Comparison of ENCODE assay signal across 14 cellular contexts in the genomic region with DNA sequence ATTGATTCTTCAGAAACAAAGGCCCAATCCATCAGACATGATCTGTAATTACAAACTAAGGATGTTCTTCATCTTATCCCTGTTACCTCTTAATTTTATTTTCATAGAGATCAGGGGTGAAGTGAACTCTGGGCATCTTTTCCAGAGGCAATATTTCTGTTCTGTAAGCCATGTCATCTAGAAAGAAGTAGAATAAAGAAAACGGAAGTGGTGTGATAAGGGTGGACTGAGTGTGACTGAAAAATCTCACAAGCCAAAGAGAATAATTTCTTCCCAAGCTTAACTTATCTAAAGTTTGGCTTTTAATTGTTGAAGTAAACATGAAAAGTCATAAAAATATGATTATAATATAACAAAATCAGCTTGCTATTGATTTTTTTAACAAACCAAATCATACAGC.
DNase-seq lines count a peak whose midpoint lies in the region; ATAC-seq and TF ChIP-seq lines count a peak whose summit lies in the region.
"Had no signal": no experiment of that assay in that cellular context is flagged by ENCODE, and none has a peak within 500 bp of the region (broad histone marks: within the 10 kb centered on the region; RNA-seq: fewer than 3 reads in every experiment).

No MANE protein-coding gene starts in this region.

- POLR2A ChIA-PET in CD8-positive, alpha-beta T cell (lab: Charles Lee) = interaction anchor here (0.5 to 1.3 kb wide), 4 partner anchors 10 to 185 kb away, joined by 3 to 4 read pairs (median 3); no protein-coding TSS in a partner anchor

- no peak overlapping the region for H2AFZ ChIP-seq in Karpas-422 (ENCODE audit: low read length)

- no peaks in the 10 kb centered on the region for H3K27me3 Mint-ChIP-seq in CD8-positive, alpha-beta T cell (ENCODE audit: low read depth)
- H3K27me3 Mint-ChIP-seq in activated T-helper 17 cell treated with anti-CD3 and anti-CD28 coated beads, Interleukin-2, amount 50 U/mL, for 72 hours = no peaks in the 10 kb centered on the region
- no peaks in the 10 kb centered on the region for H3K27me3 Mint-ChIP-seq in natural killer cell (ENCODE audit: low read depth in 2 of 2)

- peaks cover 84% of the 10 kb centered on the region for H3K4me1 Mint-ChIP-seq in CD8-positive, alpha-beta T cell (ENCODE audit: low read depth)
- peaks cover 46% of the 10 kb centered on the region for H3K4me1 Mint-ChIP-seq in activated T-helper 17 cell treated with anti-CD3 and anti-CD28 coated beads, Interleukin-2, amount 50 U/mL, for 72 hours
- peaks cover 74 to 81% of the 10 kb centered on the region in 2 donors for H3K4me1 Mint-ChIP-seq in natural killer cell

- no peak overlapping the region for H3K27ac ChIP-seq in CD8-positive, alpha-beta T cell (ENCODE audit: low read depth, low read length)
- H3K27ac ChIP-seq in Karpas-422 (ENCODE audit: low read length) = peak overlapping the region; percentile 95
- H3K27ac ChIP-seq: ovary, sigmoid colon had no signal

- no peak for TF ChIP-seq CTCF in CD8-positive, alpha-beta T cell (IDR thresholded peaks at IDR 0.05)
- TF ChIP-seq CTCF in natural killer cell (IDR thresholded peaks at IDR 0.05) = no peak

- peak overlapping the region; percentile 54 for H3K9ac ChIP-seq in Karpas-422 (ENCODE audit: low read length)

- H3K9me3 ChIP-seq in CD8-positive, alpha-beta T cell (ENCODE audit: low read length) = no peaks in the 10 kb centered on the region
- no peaks in the 10 kb centered on the region for H3K9me3 ChIP-seq in Karpas-422 (ENCODE audit: low read length)
- H3K9me3 ChIP-seq: ovary, sigmoid colon had no signal

- H3K27me3 ChIP-seq in CD8-positive, alpha-beta T cell (ENCODE audit: insufficient read depth, low read length) = no peaks in the 10 kb centered on the region
- no peaks in the 10 kb centered on the region for H3K27me3 ChIP-seq in Karpas-422 (ENCODE audit: low read length)
- H3K27me3 ChIP-seq: ovary, sigmoid colon had no signal

- intact Hi-C loops in CD8-positive, alpha-beta T cell (cut with DNase I, micrococcal nuclease) = no loop called here
- intact Hi-C loops in natural killer cell (cut with micrococcal nuclease) = no loop called here

- H3K4me2 ChIP-seq in Karpas-422 (ENCODE audit: low read depth, low read length, poor library complexity, severe bottlenecking) = peak overlapping the region; percentile 65

- CTCF ChIA-PET in CD8-positive, alpha-beta T cell (lab: Charles Lee) = interaction anchor here (1.0 to 4.0 kb wide), 8 partner anchors 10 to 236 kb away, joined by 3 to 12 read pairs (median 4); no protein-coding TSS in a partner anchor

- no peak for DNase-seq in CD8-positive, alpha-beta T cell
- DNase-seq in Karpas-422 (peak; percentile 68), natural killer cell (no peak), NCI-H1436 treated with DMSO at 0.1 percent for 48 hours (lab: John Stamatoyannopoulos, UW) (no peak), GDM1 (lab: John Stamatoyannopoulos, UW) (no peak)
- DNase-seq: activated T-cell treated with anti-CD3 and anti-CD28 coated beads, Interleukin-2, amount 50 U/mL, for 4 hours; hypothalamus; kidney glomerular epithelial cell; ovary; sigmoid colon; stimulated activated CD4-positive, alpha-beta T cell treated with anti-CD3 and anti-CD28 coated beads, Interleukin-2, amount 100 ng/mL, for 24 hours; SW 1271 had no signal

- peaks cover 59% of the 10 kb centered on the region for H3K79me2 ChIP-seq in Karpas-422 (ENCODE audit: low read length)

- H3K36me3 Mint-ChIP-seq in CD8-positive, alpha-beta T cell = peaks cover 46% of the 10 kb centered on the region
- peaks cover 52% of the 10 kb centered on the region for H3K36me3 Mint-ChIP-seq in activated T-helper 17 cell treated with anti-CD3 and anti-CD28 coated beads, Interleukin-2, amount 50 U/mL, for 72 hours (ENCODE audit: low read depth)
- no peaks in the 10 kb centered on the region for H3K36me3 Mint-ChIP-seq in natural killer cell

- H3K4me3 Mint-ChIP-seq in CD8-positive, alpha-beta T cell = no peak overlapping the region
- peak overlapping the region; percentile 23 for H3K4me3 Mint-ChIP-seq in activated T-helper 17 cell treated with anti-CD3 and anti-CD28 coated beads, Interleukin-2, amount 50 U/mL, for 72 hours
- peak overlapping the region; percentile 81 for H3K4me3 Mint-ChIP-seq in natural killer cell
- H3K4me3 Mint-ChIP-seq: activated T-cell treated with anti-CD3 and anti-CD28 coated beads, Interleukin-2, amount 50 U/mL, for 4 hours had no signal

- peaks cover 80% of the 10 kb centered on the region for H3K4me1 ChIP-seq in CD8-positive, alpha-beta T cell (ENCODE audit: insufficient read depth, low read length)
- H3K4me1 ChIP-seq in Karpas-422 (ENCODE audit: low read length) = peaks cover 86% of the 10 kb centered on the region

- ATAC-seq in CD8-positive, alpha-beta T cell = no peak
- ATAC-seq in activated T-helper 17 cell treated with anti-CD3 and anti-CD28 coated beads, Interleukin-2, amount 50 U/mL, for 72 hours (replicated peaks) = no peak
- ATAC-seq in natural killer cell = no peak
- ATAC-seq in HG02571 (IDR thresholded peaks at IDR 0.05; ENCODE audit: unreplicated experiment) = no peak
- ATAC-seq: activated T-cell treated with anti-CD3 and anti-CD28 coated beads, Interleukin-2, amount 50 U/mL, for 4 hours had no signal

- no peaks in the 10 kb centered on the region for H4K20me1 ChIP-seq in Karpas-422 (ENCODE audit: insufficient read depth, low read depth, low read length)

- H3K36me3 ChIP-seq in CD8-positive, alpha-beta T cell (ENCODE audit: insufficient read depth, low read length) = no peaks in the 10 kb centered on the region
- no peaks in the 10 kb centered on the region for H3K36me3 ChIP-seq in Karpas-422 (ENCODE audit: insufficient read depth, low read length)
- H3K36me3 ChIP-seq: ovary, sigmoid colon had no signal

- H3K9me2 ChIP-seq in Karpas-422 (replicated peaks; ENCODE audit: insufficient read depth, low read length) = no peaks in the 10 kb centered on the region

- no peaks in the 10 kb centered on the region for H3K9me3 Mint-ChIP-seq in CD8-positive, alpha-beta T cell
- H3K9me3 Mint-ChIP-seq in activated T-helper 17 cell treated with anti-CD3 and anti-CD28 coated beads, Interleukin-2, amount 50 U/mL, for 72 hours = no peaks in the 10 kb centered on the region
- no peaks in the 10 kb centered on the region for H3K9me3 Mint-ChIP-seq in natural killer cell
- H3K9me3 Mint-ChIP-seq: activated T-cell treated with anti-CD3 and anti-CD28 coated beads, Interleukin-2, amount 50 U/mL, for 4 hours had no signal

- H3K27ac Mint-ChIP-seq in CD8-positive, alpha-beta T cell = peak overlapping the region; percentile 88
- H3K27ac Mint-ChIP-seq in activated T-helper 17 cell treated with anti-CD3 and anti-CD28 coated beads, Interleukin-2, amount 50 U/mL, for 72 hours = peak overlapping the region; percentile 59
- peak overlapping the region; percentile 72 to 94 for H3K27ac Mint-ChIP-seq in natural killer cell

- H3K4me3 ChIP-seq in CD8-positive, alpha-beta T cell (ENCODE audit: low read depth, low read length) = no peak overlapping the region
- peak overlapping the region; percentile 30; the same call in 1 of the 2 replicates for H3K4me3 ChIP-seq in Karpas-422 (ENCODE audit: low read length)
- H3K4me3 ChIP-seq: ovary, sigmoid colon had no signal
